ENCODE assay signal across 1 cellular context in genomic region chr2:86233464-86233863, GRCh38.
TF ChIP-seq lines count a peak whose summit lies in the region.

No MANE protein-coding gene starts in this region.

TF ChIP-seq in WTC11, 78 proteins besides CTCF, POLR2A, EP300 and RAD21 (continued from another document):
- TF ChIP-seq IRF1 (CRISPR knock-in tag; IDR thresholded peaks at IDR 0.05) = no peak
- no peak for TF ChIP-seq ERG (CRISPR knock-in tag; IDR thresholded peaks at IDR 0.05)
- TF ChIP-seq KAT7 (CRISPR knock-in tag; IDR thresholded peaks at IDR 0.05; ENCODE audit: borderline replicate concordance) = no peak
- TF ChIP-seq PRRX2 (CRISPR knock-in tag; IDR thresholded peaks at IDR 0.05) = no peak
- TF ChIP-seq ZNF317 (CRISPR knock-in tag; IDR thresholded peaks at IDR 0.05; ENCODE audit: borderline replicate concordance, low read depth) = no peak
